Comparison of ENCODE assay signal across 1 cellular context in the genomic region with DNA sequence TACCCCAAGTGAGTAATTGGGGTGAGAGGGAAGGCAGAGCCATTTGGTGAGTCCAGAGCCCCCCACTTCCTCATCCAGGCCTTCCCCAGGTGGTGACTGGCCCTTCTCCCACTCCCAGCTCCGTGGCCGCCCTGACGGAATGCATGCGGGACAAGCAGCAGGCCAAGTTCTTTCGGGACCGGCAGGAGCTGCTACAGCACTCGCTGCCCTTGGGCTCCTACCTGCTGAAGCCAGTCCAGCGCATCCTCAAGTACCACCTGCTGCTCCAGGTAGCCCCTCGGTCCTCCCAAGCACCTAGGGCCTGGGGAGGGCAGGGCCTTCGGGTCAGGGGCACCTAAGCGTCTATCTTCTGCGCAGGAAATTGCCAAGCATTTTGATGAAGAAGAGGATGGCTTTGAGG.
TF ChIP-seq lines count a peak whose summit lies in the region.

No MANE protein-coding gene starts in this region.

TF ChIP-seq in HepG2, 621 proteins besides CTCF, POLR2A, EP300 and RAD21 (continued from another document):
- TF ChIP-seq, protein P1, sequence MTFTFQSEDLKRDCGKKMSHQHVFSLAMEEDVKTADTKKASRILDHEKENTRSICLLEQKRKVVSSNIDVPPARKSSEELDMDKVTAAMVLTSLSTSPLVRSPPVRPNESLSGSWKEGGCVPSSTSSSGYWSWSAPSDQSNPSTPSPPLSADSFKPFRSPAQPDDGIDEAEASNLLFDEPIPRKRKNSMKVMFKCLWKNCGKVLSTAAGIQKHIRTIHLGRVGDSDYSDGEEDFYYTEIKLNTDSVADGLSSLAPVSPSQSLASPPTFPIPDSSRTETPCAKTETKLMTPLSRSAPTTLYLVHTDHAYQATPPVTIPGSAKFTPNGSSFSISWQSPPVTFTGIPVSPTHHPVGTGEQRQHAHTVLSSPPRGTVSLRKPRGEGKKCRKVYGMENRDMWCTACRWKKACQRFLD (CRISPR knock-in tag; IDR thresholded peaks at IDR 0.05; ENCODE audit: borderline replicate concordance): no peak
- peak; percentile 19 for TF ChIP-seq AGO2 (optimal IDR thresholded peaks at IDR 0.05; ENCODE audit: low read depth, low read length)
- TF ChIP-seq, protein P2, sequence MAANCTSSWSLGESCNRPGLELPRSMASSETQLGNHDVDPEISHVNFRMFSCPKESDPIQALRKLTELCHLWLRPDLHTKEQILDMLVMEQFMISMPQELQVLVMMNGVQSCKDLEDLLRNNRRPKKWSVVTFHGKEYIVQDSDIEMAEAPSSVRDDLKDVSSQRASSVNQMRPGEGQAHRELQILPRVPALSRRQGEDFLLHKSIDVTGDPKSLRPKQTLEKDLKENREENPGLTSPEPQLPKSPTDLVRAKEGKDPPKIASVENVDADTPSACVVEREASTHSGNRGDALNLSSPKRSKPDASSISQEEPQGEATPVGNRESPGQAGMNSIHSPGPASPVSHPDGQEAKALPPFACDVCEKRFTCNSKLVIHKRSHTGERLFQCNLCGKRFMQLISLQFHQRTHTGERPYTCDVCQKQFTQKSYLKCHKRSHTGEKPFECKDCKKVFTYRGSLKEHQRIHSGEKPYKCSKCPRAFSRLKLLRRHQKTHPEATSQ (CRISPR knock-in tag; IDR thresholded peaks at IDR 0.05; ENCODE audit: borderline replicate concordance): no peak
- TF ChIP-seq ZNF749 (CRISPR knock-in tag; IDR thresholded peaks at IDR 0.05; ENCODE audit: borderline replicate concordance): no peak
